11 cellular contexts compared by ENCODE assay signal in genomic region chr19:41997851-41998229, GRCh38. TPM values are rescaled to one million over a fixed set of nuclear protein-coding genes. Genes with fewer than 3 reads are reported as not detected.
DNase-seq lines count a peak whose midpoint lies in the region; ATAC-seq and TF ChIP-seq lines count a peak whose summit lies in the region.
"Had no signal": no experiment of that assay in that cellular context is flagged by ENCODE, and none has a peak within 500 bp of the region (broad histone marks: within the 10 kb centered on the region; RNA-seq: fewer than 3 reads in every experiment).

No MANE protein-coding gene starts in this region.

- H3K9me3 Mint-ChIP-seq in activated T-cell treated with anti-CD3 and anti-CD28 coated beads, Interleukin-2, amount 50 U/mL, for 4 hours = no peaks in the 10 kb centered on the region
- no peaks in the 10 kb centered on the region for H3K9me3 Mint-ChIP-seq in WTC11

- H3K4me3 ChIP-seq in osteoblast (ENCODE audit: insufficient read depth, low read length) (no peak overlapping the region), transverse colon (no peak overlapping the region)

- CTCF ChIA-PET in WTC11 (lab: Charles Lee) = interaction anchor here (1.1 to 5.3 kb wide), 8 partner anchors 9 to 138 kb away, joined by 3 to 50 read pairs (median 9); partner anchors contain the start of genes POU2F2, RABAC1 and RPS19

- no peak for TF ChIP-seq POLR2A in transverse colon (IDR thresholded peaks at IDR 0.05)

- peaks cover 32% of the 10 kb centered on the region for H3K4me1 Mint-ChIP-seq in activated T-cell treated with anti-CD3 and anti-CD28 coated beads, Interleukin-2, amount 50 U/mL, for 4 hours (ENCODE audit: low read depth)
- peaks cover 25% of the 10 kb centered on the region for H3K4me1 Mint-ChIP-seq in WTC11

- POLR2A ChIA-PET in WTC11 (lab: Charles Lee) = no interaction called here

- H3K9me3 ChIP-seq in osteoblast (ENCODE audit: low read depth, low read length) (no peaks in the 10 kb centered on the region), transverse colon (no peaks in the 10 kb centered on the region)
- H3K9me3 ChIP-seq: esophagus muscularis mucosa had no signal

- no peak overlapping the region for H3K27ac ChIP-seq in osteoblast (ENCODE audit: low read depth, low read length)
- H3K27ac ChIP-seq in transverse colon = no peak overlapping the region
- H3K27ac ChIP-seq: esophagus muscularis mucosa had no signal

- 19% methylated on average over 14 of the region's 14 CpGs; no CpG with 5 or more reads in 1 of the 2 donors for WGBS in transverse colon (ENCODE audit: low coverage in 1 of 2), 2 donors

- H3K79me2 ChIP-seq in osteoblast (ENCODE audit: insufficient read depth, low read length) = no peaks in the 10 kb centered on the region

- no peak for DNase-seq in activated T-cell treated with anti-CD3 and anti-CD28 coated beads, Interleukin-2, amount 50 U/mL, for 4 hours
- DNase-seq in activated T-cell treated with anti-CD3 and anti-CD28 coated beads for 4 hours (no peak), NAMALWA (ENCODE audit: low spot score) (peak; percentile 55), WTC11 (ENCODE audit: low spot score) (peak; percentile 41), osteoblast (ENCODE audit: insufficient read length, low spot score, missing footprints) (peak; percentile 72), NCI-H1048 (lab: John Stamatoyannopoulos, UW) (no peak), transverse colon (no peak), HK-2 (ENCODE audit: unreplicated experiment) (no peak)
- DNase-seq: kidney had no signal

- H3K36me3 ChIP-seq in osteoblast (ENCODE audit: insufficient read depth, low read length) = no peaks in the 10 kb centered on the region
- no peaks in the 10 kb centered on the region for H3K36me3 ChIP-seq in transverse colon

- H4K20me1 ChIP-seq in osteoblast (ENCODE audit: insufficient read depth, low read length) = peaks cover 2% of the 10 kb centered on the region

- H2AFZ ChIP-seq in osteoblast (ENCODE audit: low read length) = no peak overlapping the region

- ATAC-seq in activated T-cell treated with anti-CD3 and anti-CD28 coated beads, Interleukin-2, amount 50 U/mL, for 4 hours = no peak
- no peak for ATAC-seq in WTC11

- H3K36me3 Mint-ChIP-seq in activated T-cell treated with anti-CD3 and anti-CD28 coated beads, Interleukin-2, amount 50 U/mL, for 4 hours (ENCODE audit: insufficient read depth) = no peaks in the 10 kb centered on the region
- H3K36me3 Mint-ChIP-seq in WTC11 = peaks cover 13% of the 10 kb centered on the region

- in situ Hi-C loops in transverse colon (cut with MboI; ENCODE audit: low pct_ligation_motif_present in 1 of 4, low pct_unique_long_range_greater_than_20kb in 1 of 4, low sequenced_read_pairs in 3 of 4) = no loop called here

- H3K27me3 Mint-ChIP-seq in activated T-cell treated with anti-CD3 and anti-CD28 coated beads, Interleukin-2, amount 50 U/mL, for 4 hours (ENCODE audit: low read depth) = peaks cover 68% of the 10 kb centered on the region
- peaks cover 72% of the 10 kb centered on the region for H3K27me3 Mint-ChIP-seq in WTC11 (ENCODE audit: low read depth)

- TF ChIP-seq CTCF in WTC11 (IDR thresholded peaks at IDR 0.05) (no peak), osteoblast (IDR thresholded peaks at IDR 0.05; ENCODE audit: extremely low read depth, low read depth, low read length) (no peak), transverse colon (IDR thresholded peaks at IDR 0.05) (no peak)

- peak overlapping the region; percentile 22 for H3K4me3 Mint-ChIP-seq in activated T-cell treated with anti-CD3 and anti-CD28 coated beads, Interleukin-2, amount 50 U/mL, for 4 hours
- peak overlapping the region; percentile 72 for H3K4me3 Mint-ChIP-seq in WTC11

- no peak overlapping the region for H3K27ac Mint-ChIP-seq in WTC11
- H3K27ac Mint-ChIP-seq: T-helper 17 cell had no signal

- no peak overlapping the region for H3K4me2 ChIP-seq in osteoblast (ENCODE audit: insufficient read depth, low read length)

- H3K27me3 ChIP-seq in osteoblast (ENCODE audit: insufficient read depth, low read length) (peaks cover 61% of the 10 kb centered on the region), transverse colon (peaks cover 92% of the 10 kb centered on the region)

- TF ChIP-seq EP300 in transverse colon (IDR thresholded peaks at IDR 0.05; ENCODE audit: low read depth) = no peak

- intact Hi-C loops in transverse colon (cut with DNase I; ENCODE audit: low total_unique reads) = no loop called here

- H3K4me1 ChIP-seq in osteoblast (ENCODE audit: insufficient read depth, low read length) = no peaks in the 10 kb centered on the region
- peaks cover 5 to 23% (median 15%) of the 10 kb centered on the region in 4 donors for H3K4me1 ChIP-seq in transverse colon

TF ChIP-seq in WTC11, 78 proteins besides CTCF, POLR2A, EP300 and RAD21:
- TF ChIP-seq ELF4 (CRISPR knock-in tag; IDR thresholded peaks at IDR 0.05; ENCODE audit: low read depth) (no peak), FOXK1 (CRISPR knock-in tag; IDR thresholded peaks at IDR 0.05) (0 out of 2 replicates have a peak, but pooled peaks have one; percentile 27), CBFB (CRISPR knock-in tag; IDR thresholded peaks at IDR 0.05; ENCODE audit: low read depth) (0 out of 2 replicates have a peak, but pooled peaks have one; percentile 55)

RNA-seq across cellular contexts. Expression of gene ATP1A3, which starts 3.8 kb away (rescaled TPM):
- 1 to 10 TPM; 2.8 to 4.9 (median 3.7) TPM for total RNA-seq in activated T-cell treated with anti-CD3 and anti-CD28 coated beads, Interleukin-2, amount 50 U/mL, for 4 hours
- 28.2 to 34.2 TPM (median 30.9 TPM) in 3 replicates for total RNA-seq in WTC11 (2021)
- under 0.01 TPM in 2 replicates for total RNA-seq in osteoblast
- total RNA-seq in transverse colon = 1 to 10 TPM in 2 of 4 donors, under 1 TPM in 1, not detected in 1; 0.20 to 1.1 (median 1.1) TPM
- total RNA-seq: kidney had no signal

RNA-seq across cellular contexts. Expression of gene RABAC1, which starts 38.7 kb away (rescaled TPM):
- 10 to 100 TPM; 63.1 to 82.1 (median 70.4) TPM for total RNA-seq in activated T-cell treated with anti-CD3 and anti-CD28 coated beads, Interleukin-2, amount 50 U/mL, for 4 hours
- total RNA-seq in WTC11 (2021) (159 to 184 TPM (median 159 TPM) in 3 replicates), osteoblast (95.2 and 117 TPM in 2 replicates), transverse colon (100 to 1,000 TPM in 3 of 4 donors, 10 to 100 TPM in 1; 75.6 to 235 (median 165) TPM)

Comparison
In these comparisons a context has a peak if more than half of its experiments do, and no peak if none do; other contexts are left out.
1. DNase-seq: peak in NAMALWA (single experiment), WTC11 (single experiment) and osteoblast (single experiment); none in activated T-cell treated with anti-CD3 and anti-CD28 coated beads, Interleukin-2, amount 50 U/mL, for 4 hours (single experiment), activated T-cell treated with anti-CD3 and anti-CD28 coated beads for 4 hours (single experiment), NCI-H1048 (single experiment), transverse colon (single experiment) and HK-2 (single experiment).